Comparison of ENCODE assay signal across 13 cellular contexts in genomic region chr4:107210450-107211239, GRCh38.
DNase-seq lines count a peak whose midpoint lies in the region; ATAC-seq and TF ChIP-seq lines count a peak whose summit lies in the region.
"Had no signal": no experiment of that assay in that cellular context is flagged by ENCODE, and none has a peak within 500 bp of the region (broad histone marks: within the 10 kb centered on the region; RNA-seq: fewer than 3 reads in every experiment).

No MANE protein-coding gene starts in this region.

- no TSS peak for BruUV-seq in MCF 10A (replicated peaks; lab: Mats Ljungman, UMichigan)

- no peak overlapping the region for H3K4me3 Mint-ChIP-seq in MCF 10A (ENCODE audit: unreplicated experiment)
- H3K4me3 Mint-ChIP-seq: activated CD8-positive, alpha-beta memory T cell treated with anti-CD3 and anti-CD28 coated beads, Interleukin-2, amount 10 ng/mL, durations not matched to agents 7 days and 5 days had no signal

- no peaks in the 10 kb centered on the region for H3K9me3 ChIP-seq in breast epithelium
- no peaks in the 10 kb centered on the region for H3K9me3 ChIP-seq in colonic mucosa
- no peaks in the 10 kb centered on the region for H3K9me3 ChIP-seq in aorta (ENCODE audit: control insufficient read depth, low read length)
- H3K9me3 ChIP-seq: SJSA1 had no signal

- no peaks in the 10 kb centered on the region for H3K27me3 ChIP-seq in breast epithelium
- H3K27me3 ChIP-seq in colonic mucosa: no peaks in the 10 kb centered on the region
- H3K27me3 ChIP-seq in aorta (ENCODE audit: control insufficient read depth in 1 of 2, insufficient read depth in 2 of 2, low read length in 1 of 2): no peaks in the 10 kb centered on the region
- H3K27me3 ChIP-seq: SJSA1 had no signal

- H3K4me3 ChIP-seq in breast epithelium: peak overlapping the region in 1 of 3 donors; percentile 17
- peak overlapping the region; percentile 6 for H3K4me3 ChIP-seq in colonic mucosa
- H3K4me3 ChIP-seq in aorta (ENCODE audit: low read length in 2 of 2): peak overlapping the region; percentile 19 to 29
- H3K4me3 ChIP-seq: SJSA1 had no signal

- ATAC-seq in aorta (ENCODE audit: low FRiP score) (no peak), HG02763 (IDR thresholded peaks at IDR 0.05; ENCODE audit: unreplicated experiment) (no peak), GM21360 (IDR thresholded peaks at IDR 0.05; ENCODE audit: unreplicated experiment) (no peak)
- ATAC-seq: activated CD8-positive, alpha-beta memory T cell treated with anti-CD3 and anti-CD28 coated beads, Interleukin-2, amount 10 ng/mL, durations not matched to agents 7 days and 5 days had no signal

- no peak overlapping the region for H3K9ac ChIP-seq in colonic mucosa (ENCODE audit: low read depth in 2 of 2, low read length in 2 of 2)

- H3K36me3 Mint-ChIP-seq in MCF 10A (ENCODE audit: insufficient read depth, unreplicated experiment): no peaks in the 10 kb centered on the region
- H3K36me3 Mint-ChIP-seq: activated CD8-positive, alpha-beta memory T cell treated with anti-CD3 and anti-CD28 coated beads, Interleukin-2, amount 10 ng/mL, durations not matched to agents 7 days and 5 days had no signal

- no peaks in the 10 kb centered on the region for H3K27me3 Mint-ChIP-seq in MCF 10A (ENCODE audit: insufficient read depth, unreplicated experiment)
- H3K27me3 Mint-ChIP-seq: activated CD8-positive, alpha-beta memory T cell treated with anti-CD3 and anti-CD28 coated beads, Interleukin-2, amount 10 ng/mL, durations not matched to agents 7 days and 5 days had no signal

- H3K36me3 ChIP-seq in breast epithelium (no peaks in the 10 kb centered on the region), colonic mucosa (no peaks in the 10 kb centered on the region), aorta (ENCODE audit: control insufficient read depth in 1 of 2, insufficient read depth in 2 of 2, low read length in 1 of 2) (no peaks in the 10 kb centered on the region)
- H3K36me3 ChIP-seq: SJSA1 had no signal

- no peak overlapping the region for H3K27ac ChIP-seq in breast epithelium
- no peak overlapping the region for H3K27ac ChIP-seq in colonic mucosa
- H3K27ac ChIP-seq in aorta (ENCODE audit: low read depth in 1 of 2, low read length in 2 of 2): no peak overlapping the region
- H3K27ac ChIP-seq: SJSA1 had no signal

- POLR2A ChIA-PET in MCF 10A (lab: Yijun Ruan, JAX): no interaction called here

- CTCF ChIA-PET in MCF 10A (lab: Yijun Ruan, JAX): no interaction called here

- intact Hi-C loops in MCF 10A (cut with micrococcal nuclease): no loop called here
- intact Hi-C loops in breast epithelium (cut with DNase I; ENCODE audit: low total_unique reads): no loop called here
- intact Hi-C loops in colonic mucosa (cut with DNase I): no loop called here
- intact Hi-C loops in aorta (cut with DNase I): no loop called here

- 46 to 57% methylated on average over 13 of the region's 13 CpGs for WGBS in aorta, 2 donors

- H3K27ac Mint-ChIP-seq in MCF 10A (ENCODE audit: low read depth, unreplicated experiment): no peak overlapping the region
- H3K27ac Mint-ChIP-seq: activated CD8-positive, alpha-beta memory T cell treated with anti-CD3 and anti-CD28 coated beads, Interleukin-2, amount 10 ng/mL, durations not matched to agents 7 days and 5 days had no signal

- H3K4me1 Mint-ChIP-seq in MCF 10A (ENCODE audit: insufficient read depth, unreplicated experiment): peaks cover 12% of the 10 kb centered on the region
- H3K4me1 Mint-ChIP-seq: activated CD8-positive, alpha-beta memory T cell treated with anti-CD3 and anti-CD28 coated beads, Interleukin-2, amount 10 ng/mL, durations not matched to agents 7 days and 5 days had no signal

- DNase-seq in MCF 10A (ENCODE audit: unreplicated experiment) (peak; percentile 37), breast epithelium (ENCODE audit: low spot score in 2 of 2) (no peak), colonic mucosa (no peak), medulla oblongata (ENCODE audit: extremely low spot score) (peak; percentile 29), aorta (peak in 1 of 2 donors; percentile 64), NCI-H1694 (lab: John Stamatoyannopoulos, UW) (no peak)
- DNase-seq: activated CD8-positive, alpha-beta memory T cell treated with anti-CD3 and anti-CD28 coated beads, Interleukin-2, amount 10 ng/mL, durations not matched to agents 7 days and 5 days; cortex of kidney; NCI-H187 treated with DMSO at 0.1 percent for 48 hours; stimulated activated CD4-positive, alpha-beta T cell treated with anti-CD3 and anti-CD28 coated beads, Interleukin-15, amount 100 ng/mL, for 24 hours had no signal

- no peaks in the 10 kb centered on the region for H3K4me1 ChIP-seq in breast epithelium
- no peaks in the 10 kb centered on the region for H3K4me1 ChIP-seq in colonic mucosa
- H3K4me1 ChIP-seq in aorta (ENCODE audit: control insufficient read depth in 1 of 2, insufficient read depth in 2 of 2, low read length in 2 of 2): no peaks in the 10 kb centered on the region
- H3K4me1 ChIP-seq: SJSA1 had no signal

- TF ChIP-seq CTCF in MCF 10A (IDR thresholded peaks at IDR 0.05; ENCODE audit: unreplicated experiment) (no peak), breast epithelium (IDR thresholded peaks at IDR 0.05) (no peak), colonic mucosa (IDR thresholded peaks at IDR 0.05) (no peak)

- no peak for TF ChIP-seq POLR2A in breast epithelium (IDR thresholded peaks at IDR 0.05)

- H3K9me3 Mint-ChIP-seq in MCF 10A (ENCODE audit: unreplicated experiment): no peaks in the 10 kb centered on the region

Comparison
In these comparisons a context has a peak if more than half of its experiments do, and no peak if none do; other contexts are left out.
1. DNase-seq: peak in MCF 10A (single experiment) and medulla oblongata (single experiment); none in breast epithelium (0 of 2), colonic mucosa (single experiment) and NCI-H1694 (single experiment).